ENCODE assay signal across 1 cellular context in the genomic region with DNA sequence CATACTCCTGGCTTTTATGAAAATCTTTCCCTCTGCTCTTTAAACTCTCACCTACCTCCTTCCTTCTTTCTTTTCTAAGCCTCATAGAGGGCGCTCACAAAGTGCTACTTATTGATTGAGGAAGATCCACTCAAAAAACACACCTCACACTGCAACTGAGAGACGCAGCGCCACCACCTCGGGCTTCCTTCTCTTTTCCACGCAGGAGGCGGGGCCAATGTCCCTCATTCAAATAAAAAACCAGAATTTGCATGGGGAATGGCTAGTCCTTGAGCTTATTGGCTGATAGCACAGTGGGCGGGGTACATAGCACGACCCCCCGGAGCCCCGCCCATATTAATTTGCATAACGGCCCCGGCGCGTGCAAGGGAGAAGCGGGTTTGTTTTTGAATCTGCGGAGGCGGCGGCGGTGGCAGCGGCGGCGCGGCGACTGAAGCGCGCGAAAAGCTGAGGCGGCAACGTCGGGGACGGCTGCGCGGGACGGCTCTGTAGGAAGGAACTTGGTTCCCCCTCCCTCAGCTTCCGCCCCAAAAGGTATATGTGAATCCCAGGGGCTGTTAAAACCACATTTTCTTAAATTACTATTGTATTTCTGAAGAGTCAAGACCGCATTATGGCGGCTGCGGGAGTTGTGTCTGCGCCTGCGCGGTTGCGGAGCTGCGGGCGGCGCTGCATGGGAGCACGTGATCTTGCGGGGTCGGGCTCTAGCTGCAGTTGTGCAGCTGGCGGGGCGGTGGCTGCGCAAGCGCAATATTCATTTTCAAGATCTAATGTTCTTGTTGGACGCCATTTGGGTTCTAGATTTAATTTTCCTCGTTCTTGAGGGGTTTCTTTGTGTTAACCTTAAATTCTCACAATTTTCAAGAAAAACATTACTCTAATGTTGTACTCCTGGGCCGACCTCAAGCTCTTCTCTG.
TF ChIP-seq lines count a peak whose summit lies in the region.

A gene with protein sequence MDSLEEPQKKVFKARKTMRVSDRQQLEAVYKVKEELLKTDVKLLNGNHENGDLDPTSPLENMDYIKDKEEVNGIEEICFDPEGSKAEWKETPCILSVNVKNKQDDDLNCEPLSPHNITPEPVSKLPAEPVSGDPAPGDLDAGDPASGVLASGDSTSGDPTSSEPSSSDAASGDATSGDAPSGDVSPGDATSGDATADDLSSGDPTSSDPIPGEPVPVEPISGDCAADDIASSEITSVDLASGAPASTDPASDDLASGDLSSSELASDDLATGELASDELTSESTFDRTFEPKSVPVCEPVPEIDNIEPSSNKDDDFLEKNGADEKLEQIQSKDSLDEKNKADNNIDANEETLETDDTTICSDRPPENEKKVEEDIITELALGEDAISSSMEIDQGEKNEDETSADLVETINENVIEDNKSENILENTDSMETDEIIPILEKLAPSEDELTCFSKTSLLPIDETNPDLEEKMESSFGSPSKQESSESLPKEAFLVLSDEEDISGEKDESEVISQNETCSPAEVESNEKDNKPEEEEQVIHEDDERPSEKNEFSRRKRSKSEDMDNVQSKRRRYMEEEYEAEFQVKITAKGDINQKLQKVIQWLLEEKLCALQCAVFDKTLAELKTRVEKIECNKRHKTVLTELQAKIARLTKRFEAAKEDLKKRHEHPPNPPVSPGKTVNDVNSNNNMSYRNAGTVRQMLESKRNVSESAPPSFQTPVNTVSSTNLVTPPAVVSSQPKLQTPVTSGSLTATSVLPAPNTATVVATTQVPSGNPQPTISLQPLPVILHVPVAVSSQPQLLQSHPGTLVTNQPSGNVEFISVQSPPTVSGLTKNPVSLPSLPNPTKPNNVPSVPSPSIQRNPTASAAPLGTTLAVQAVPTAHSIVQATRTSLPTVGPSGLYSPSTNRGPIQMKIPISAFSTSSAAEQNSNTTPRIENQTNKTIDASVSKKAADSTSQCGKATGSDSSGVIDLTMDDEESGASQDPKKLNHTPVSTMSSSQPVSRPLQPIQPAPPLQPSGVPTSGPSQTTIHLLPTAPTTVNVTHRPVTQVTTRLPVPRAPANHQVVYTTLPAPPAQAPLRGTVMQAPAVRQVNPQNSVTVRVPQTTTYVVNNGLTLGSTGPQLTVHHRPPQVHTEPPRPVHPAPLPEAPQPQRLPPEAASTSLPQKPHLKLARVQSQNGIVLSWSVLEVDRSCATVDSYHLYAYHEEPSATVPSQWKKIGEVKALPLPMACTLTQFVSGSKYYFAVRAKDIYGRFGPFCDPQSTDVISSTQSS (plus strand): TSS at position 389 of the 917 bp plus-strand sequence. CDS start 58,234 bp downstream, outside the sequence.

TF ChIP-seq in HepG2, 621 proteins besides CTCF, POLR2A, EP300 and RAD21 (continued from another document and continues in another):
- TF ChIP-seq TBP (CRISPR knock-in tag; IDR thresholded peaks at IDR 0.05) (no peak), ZNF33A (CRISPR knock-in tag; IDR thresholded peaks at IDR 0.05; ENCODE audit: borderline replicate concordance) (no peak), DMAP1 (CRISPR knock-in tag; IDR thresholded peaks at IDR 0.05) (no peak), KDM5B (CRISPR knock-in tag; IDR thresholded peaks at IDR 0.05; ENCODE audit: borderline replicate concordance) (no peak), KLF13 (CRISPR knock-in tag; IDR thresholded peaks at IDR 0.05) (no peak), POGZ (CRISPR knock-in tag; IDR thresholded peaks at IDR 0.05) (peak; percentile 76; the same call in 1 of the 2 replicates), KLF11 (CRISPR knock-in tag; IDR thresholded peaks at IDR 0.05) (no peak), ATF7 (IDR thresholded peaks at IDR 0.05) (no peak), ATF7 (CRISPR knock-in tag; IDR thresholded peaks at IDR 0.05) (no peak), ZEB1 (IDR thresholded peaks at IDR 0.05; ENCODE audit: insufficient replicate concordance, low read depth) (no peak), TSC22D2 (CRISPR knock-in tag; IDR thresholded peaks at IDR 0.05; ENCODE audit: borderline replicate concordance) (no peak), ZNF501 (CRISPR knock-in tag; IDR thresholded peaks at IDR 0.05) (no peak), ZNF549 (CRISPR knock-in tag; IDR thresholded peaks at IDR 0.05) (no peak), ZNF230 (CRISPR knock-in tag; IDR thresholded peaks at IDR 0.05) (no peak), ZNF816 (CRISPR knock-in tag; IDR thresholded peaks at IDR 0.05; ENCODE audit: borderline replicate concordance) (no peak), HNF4A (CRISPR knock-in tag; IDR thresholded peaks at IDR 0.05) (no peak), ETV6 (CRISPR knock-in tag; conservative IDR thresholded peaks at IDR 0.05) (no peak), ZSCAN22 (CRISPR knock-in tag; IDR thresholded peaks at IDR 0.05) (no peak), GTF2F1 (IDR thresholded peaks at IDR 0.05; ENCODE audit: low read length) (no peak), MTA1 (CRISPR knock-in tag; IDR thresholded peaks at IDR 0.05; ENCODE audit: borderline replicate concordance) (no peak), KDM2A (CRISPR knock-in tag; IDR thresholded peaks at IDR 0.05; ENCODE audit: borderline replicate concordance, low read depth) (peak; percentile 48; the same call in 1 of the 2 replicates), ZNF296 (CRISPR knock-in tag; conservative IDR thresholded peaks at IDR 0.05) (no peak), ZNF761 (CRISPR knock-in tag; conservative IDR thresholded peaks at IDR 0.05) (no peak), SATB2 (CRISPR knock-in tag; IDR thresholded peaks at IDR 0.05) (no peak), PRPF4 (IDR thresholded peaks at IDR 0.05; ENCODE audit: low read depth, low read length, poor library complexity, severe bottlenecking) (no peak), TCF7 (IDR thresholded peaks at IDR 0.05; ENCODE audit: low read depth) (no peak), YY1 (IDR thresholded peaks at IDR 0.05; ENCODE audit: insufficient read depth, insufficient replicate concordance, low read depth, low read length) (peak; percentile 78), BHLHE40 (IDR thresholded peaks at IDR 0.05; ENCODE audit: low read length) (peak; percentile 59; the same call in 1 of the 2 replicates), JUND (CRISPR knock-in tag; IDR thresholded peaks at IDR 0.05) (no peak), EZH2 (conservative IDR thresholded peaks at IDR 0.05; ENCODE audit: low read depth, low read length) (no peak), ZNF12 (CRISPR knock-in tag; IDR thresholded peaks at IDR 0.05) (no peak), LCORL (IDR thresholded peaks at IDR 0.05) (no peak), LCORL (CRISPR knock-in tag; IDR thresholded peaks at IDR 0.05) (no peak), ELF1 (CRISPR knock-in tag; IDR thresholded peaks at IDR 0.05) (no peak), ZBTB1 (CRISPR knock-in tag; IDR thresholded peaks at IDR 0.05; ENCODE audit: borderline replicate concordance) (no peak), POLR2AphosphoS5 (IDR thresholded peaks at IDR 0.05; ENCODE audit: low read depth, low read length) (no peak), ZNF3 (CRISPR knock-in tag; IDR thresholded peaks at IDR 0.05) (no peak), ZFP82 (CRISPR knock-in tag; IDR thresholded peaks at IDR 0.05; ENCODE audit: borderline replicate concordance) (no peak), MBNL3 (CRISPR knock-in tag; conservative IDR thresholded peaks at IDR 0.05) (no peak)
- TF ChIP-seq, protein P1, sequence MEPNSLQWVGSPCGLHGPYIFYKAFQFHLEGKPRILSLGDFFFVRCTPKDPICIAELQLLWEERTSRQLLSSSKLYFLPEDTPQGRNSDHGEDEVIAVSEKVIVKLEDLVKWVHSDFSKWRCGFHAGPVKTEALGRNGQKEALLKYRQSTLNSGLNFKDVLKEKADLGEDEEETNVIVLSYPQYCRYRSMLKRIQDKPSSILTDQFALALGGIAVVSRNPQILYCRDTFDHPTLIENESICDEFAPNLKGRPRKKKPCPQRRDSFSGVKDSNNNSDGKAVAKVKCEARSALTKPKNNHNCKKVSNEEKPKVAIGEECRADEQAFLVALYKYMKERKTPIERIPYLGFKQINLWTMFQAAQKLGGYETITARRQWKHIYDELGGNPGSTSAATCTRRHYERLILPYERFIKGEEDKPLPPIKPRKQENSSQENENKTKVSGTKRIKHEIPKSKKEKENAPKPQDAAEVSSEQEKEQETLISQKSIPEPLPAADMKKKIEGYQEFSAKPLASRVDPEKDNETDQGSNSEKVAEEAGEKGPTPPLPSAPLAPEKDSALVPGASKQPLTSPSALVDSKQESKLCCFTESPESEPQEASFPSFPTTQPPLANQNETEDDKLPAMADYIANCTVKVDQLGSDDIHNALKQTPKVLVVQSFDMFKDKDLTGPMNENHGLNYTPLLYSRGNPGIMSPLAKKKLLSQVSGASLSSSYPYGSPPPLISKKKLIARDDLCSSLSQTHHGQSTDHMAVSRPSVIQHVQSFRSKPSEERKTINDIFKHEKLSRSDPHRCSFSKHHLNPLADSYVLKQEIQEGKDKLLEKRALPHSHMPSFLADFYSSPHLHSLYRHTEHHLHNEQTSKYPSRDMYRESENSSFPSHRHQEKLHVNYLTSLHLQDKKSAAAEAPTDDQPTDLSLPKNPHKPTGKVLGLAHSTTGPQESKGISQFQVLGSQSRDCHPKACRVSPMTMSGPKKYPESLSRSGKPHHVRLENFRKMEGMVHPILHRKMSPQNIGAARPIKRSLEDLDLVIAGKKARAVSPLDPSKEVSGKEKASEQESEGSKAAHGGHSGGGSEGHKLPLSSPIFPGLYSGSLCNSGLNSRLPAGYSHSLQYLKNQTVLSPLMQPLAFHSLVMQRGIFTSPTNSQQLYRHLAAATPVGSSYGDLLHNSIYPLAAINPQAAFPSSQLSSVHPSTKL (CRISPR knock-in tag; IDR thresholded peaks at IDR 0.05), result no peak
- TF ChIP-seq, protein P2, sequence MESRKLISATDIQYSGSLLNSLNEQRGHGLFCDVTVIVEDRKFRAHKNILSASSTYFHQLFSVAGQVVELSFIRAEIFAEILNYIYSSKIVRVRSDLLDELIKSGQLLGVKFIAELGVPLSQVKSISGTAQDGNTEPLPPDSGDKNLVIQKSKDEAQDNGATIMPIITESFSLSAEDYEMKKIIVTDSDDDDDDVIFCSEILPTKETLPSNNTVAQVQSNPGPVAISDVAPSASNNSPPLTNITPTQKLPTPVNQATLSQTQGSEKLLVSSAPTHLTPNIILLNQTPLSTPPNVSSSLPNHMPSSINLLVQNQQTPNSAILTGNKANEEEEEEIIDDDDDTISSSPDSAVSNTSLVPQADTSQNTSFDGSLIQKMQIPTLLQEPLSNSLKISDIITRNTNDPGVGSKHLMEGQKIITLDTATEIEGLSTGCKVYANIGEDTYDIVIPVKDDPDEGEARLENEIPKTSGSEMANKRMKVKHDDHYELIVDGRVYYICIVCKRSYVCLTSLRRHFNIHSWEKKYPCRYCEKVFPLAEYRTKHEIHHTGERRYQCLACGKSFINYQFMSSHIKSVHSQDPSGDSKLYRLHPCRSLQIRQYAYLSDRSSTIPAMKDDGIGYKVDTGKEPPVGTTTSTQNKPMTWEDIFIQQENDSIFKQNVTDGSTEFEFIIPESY (CRISPR knock-in tag; IDR thresholded peaks at IDR 0.05), result peak; percentile 87
- TF ChIP-seq, protein P3, sequence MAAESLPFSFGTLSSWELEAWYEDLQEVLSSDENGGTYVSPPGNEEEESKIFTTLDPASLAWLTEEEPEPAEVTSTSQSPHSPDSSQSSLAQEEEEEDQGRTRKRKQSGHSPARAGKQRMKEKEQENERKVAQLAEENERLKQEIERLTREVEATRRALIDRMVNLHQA (CRISPR knock-in tag; IDR thresholded peaks at IDR 0.05), result no peak
- TF ChIP-seq, protein P4, sequence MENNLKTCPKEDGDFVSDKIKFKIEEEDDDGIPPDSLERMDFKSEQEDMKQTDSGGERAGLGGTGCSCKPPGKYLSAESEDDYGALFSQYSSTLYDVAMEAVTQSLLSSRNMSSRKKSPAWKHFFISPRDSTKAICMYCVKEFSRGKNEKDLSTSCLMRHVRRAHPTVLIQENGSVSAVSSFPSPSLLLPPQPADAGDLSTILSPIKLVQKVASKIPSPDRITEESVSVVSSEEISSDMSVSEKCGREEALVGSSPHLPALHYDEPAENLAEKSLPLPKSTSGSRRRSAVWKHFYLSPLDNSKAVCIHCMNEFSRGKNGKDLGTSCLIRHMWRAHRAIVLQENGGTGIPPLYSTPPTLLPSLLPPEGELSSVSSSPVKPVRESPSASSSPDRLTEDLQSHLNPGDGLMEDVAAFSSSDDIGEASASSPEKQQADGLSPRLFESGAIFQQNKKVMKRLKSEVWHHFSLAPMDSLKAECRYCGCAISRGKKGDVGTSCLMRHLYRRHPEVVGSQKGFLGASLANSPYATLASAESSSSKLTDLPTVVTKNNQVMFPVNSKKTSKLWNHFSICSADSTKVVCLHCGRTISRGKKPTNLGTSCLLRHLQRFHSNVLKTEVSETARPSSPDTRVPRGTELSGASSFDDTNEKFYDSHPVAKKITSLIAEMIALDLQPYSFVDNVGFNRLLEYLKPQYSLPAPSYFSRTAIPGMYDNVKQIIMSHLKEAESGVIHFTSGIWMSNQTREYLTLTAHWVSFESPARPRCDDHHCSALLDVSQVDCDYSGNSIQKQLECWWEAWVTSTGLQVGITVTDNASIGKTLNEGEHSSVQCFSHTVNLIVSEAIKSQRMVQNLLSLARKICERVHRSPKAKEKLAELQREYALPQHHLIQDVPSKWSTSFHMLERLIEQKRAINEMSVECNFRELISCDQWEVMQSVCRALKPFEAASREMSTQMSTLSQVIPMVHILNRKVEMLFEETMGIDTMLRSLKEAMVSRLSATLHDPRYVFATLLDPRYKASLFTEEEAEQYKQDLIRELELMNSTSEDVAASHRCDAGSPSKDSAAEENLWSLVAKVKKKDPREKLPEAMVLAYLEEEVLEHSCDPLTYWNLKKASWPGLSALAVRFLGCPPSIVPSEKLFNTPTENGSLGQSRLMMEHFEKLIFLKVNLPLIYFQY (CRISPR knock-in tag; IDR thresholded peaks at IDR 0.05; ENCODE audit: borderline replicate concordance), result no peak
- TF ChIP-seq, protein P5, sequence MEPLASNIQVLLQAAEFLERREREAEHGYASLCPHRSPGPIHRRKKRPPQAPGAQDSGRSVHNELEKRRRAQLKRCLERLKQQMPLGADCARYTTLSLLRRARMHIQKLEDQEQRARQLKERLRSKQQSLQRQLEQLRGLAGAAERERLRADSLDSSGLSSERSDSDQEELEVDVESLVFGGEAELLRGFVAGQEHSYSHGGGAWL (CRISPR knock-in tag; IDR thresholded peaks at IDR 0.05), result no peak
- TF ChIP-seq, protein P6, sequence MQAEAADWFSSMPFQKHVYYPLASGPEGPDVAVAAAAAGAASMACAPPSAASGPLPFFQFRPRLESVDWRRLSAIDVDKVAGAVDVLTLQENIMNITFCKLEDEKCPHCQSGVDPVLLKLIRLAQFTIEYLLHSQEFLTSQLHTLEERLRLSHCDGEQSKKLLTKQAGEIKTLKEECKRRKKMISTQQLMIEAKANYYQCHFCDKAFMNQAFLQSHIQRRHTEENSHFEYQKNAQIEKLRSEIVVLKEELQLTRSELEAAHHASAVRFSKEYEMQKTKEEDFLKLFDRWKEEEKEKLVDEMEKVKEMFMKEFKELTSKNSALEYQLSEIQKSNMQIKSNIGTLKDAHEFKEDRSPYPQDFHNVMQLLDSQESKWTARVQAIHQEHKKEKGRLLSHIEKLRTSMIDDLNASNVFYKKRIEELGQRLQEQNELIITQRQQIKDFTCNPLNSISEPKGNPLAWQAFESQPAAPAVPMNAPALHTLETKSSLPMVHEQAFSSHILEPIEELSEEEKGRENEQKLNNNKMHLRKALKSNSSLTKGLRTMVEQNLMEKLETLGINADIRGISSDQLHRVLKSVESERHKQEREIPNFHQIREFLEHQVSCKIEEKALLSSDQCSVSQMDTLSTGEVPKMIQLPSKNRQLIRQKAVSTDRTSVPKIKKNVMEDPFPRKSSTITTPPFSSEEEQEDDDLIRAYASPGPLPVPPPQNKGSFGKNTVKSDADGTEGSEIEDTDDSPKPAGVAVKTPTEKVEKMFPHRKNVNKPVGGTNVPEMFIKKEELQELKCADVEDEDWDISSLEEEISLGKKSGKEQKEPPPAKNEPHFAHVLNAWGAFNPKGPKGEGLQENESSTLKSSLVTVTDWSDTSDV (CRISPR knock-in tag; IDR thresholded peaks at IDR 0.05), result no peak
